Comparison of ENCODE assay signal across 11 cellular contexts in the genomic region with DNA sequence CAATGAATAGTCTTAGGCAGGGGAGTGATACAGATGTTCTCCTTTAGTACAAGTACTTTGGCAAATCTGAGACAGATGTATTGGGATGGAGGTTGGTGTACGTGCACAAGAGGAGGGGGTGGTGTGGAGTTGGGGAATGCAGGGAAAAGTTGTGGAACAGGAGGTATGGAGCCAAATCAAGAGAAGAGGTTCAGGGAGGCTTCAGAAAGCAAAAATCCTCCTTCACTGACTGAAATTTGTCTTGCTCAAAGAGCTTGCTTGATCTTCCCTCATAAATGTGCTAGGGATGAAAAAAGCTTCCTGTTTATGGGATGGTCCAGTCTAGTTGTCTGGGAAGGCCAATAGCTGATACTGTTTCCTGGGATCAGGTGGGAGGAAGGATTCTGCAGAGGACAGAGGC.
"Had no signal": no experiment of that assay in that cellular context is flagged by ENCODE, and none has a peak within 500 bp of the region (broad histone marks: within the 10 kb centered on the region; RNA-seq: fewer than 3 reads in every experiment).

No MANE protein-coding gene starts in this region.

- H3K27me3 ChIP-seq: brain microvascular endothelial cell, hepatocyte, tibial artery, vagina had no signal

- H3K36me3 ChIP-seq: brain microvascular endothelial cell, tibial artery, vagina had no signal

- ATAC-seq: left ventricle myocardium superior had no signal

- H3K27me3 Mint-ChIP-seq: activated naive CD4-positive, alpha-beta T cell treated with anti-CD3 and anti-CD28 coated beads, Interleukin-2, amount 50 U/mL, for 24 hours had no signal

- H3K27ac Mint-ChIP-seq: activated naive CD4-positive, alpha-beta T cell treated with anti-CD3 and anti-CD28 coated beads, Interleukin-2, amount 50 U/mL, for 24 hours had no signal

- H3K4me3 ChIP-seq: hepatocyte, tibial artery, vagina had no signal

- H3K4me3 Mint-ChIP-seq: activated naive CD4-positive, alpha-beta T cell treated with anti-CD3 and anti-CD28 coated beads, Interleukin-2, amount 50 U/mL, for 24 hours had no signal

- H3K9me3 Mint-ChIP-seq: activated naive CD4-positive, alpha-beta T cell treated with anti-CD3 and anti-CD28 coated beads, Interleukin-2, amount 50 U/mL, for 24 hours had no signal

- H2AFZ ChIP-seq: hepatocyte had no signal

- H3K9me3 ChIP-seq: tibial artery, vagina had no signal

- H3K27ac ChIP-seq: brain microvascular endothelial cell, hepatocyte, tibial artery, vagina had no signal

- DNase-seq: activated effector memory CD4-positive, alpha-beta T cell treated with Interleukin-2 at 50 U/mL for 16 hours; activated T-cell treated with anti-CD3 and anti-CD28 coated beads for 4 hours; brain microvascular endothelial cell; kidney; left ventricle myocardium superior; mesendoderm; retina; tibial artery had no signal

- H3K4me2 ChIP-seq: hepatocyte had no signal
